Comparison of ENCODE assay signal across 19 cellular contexts in the genomic region with DNA sequence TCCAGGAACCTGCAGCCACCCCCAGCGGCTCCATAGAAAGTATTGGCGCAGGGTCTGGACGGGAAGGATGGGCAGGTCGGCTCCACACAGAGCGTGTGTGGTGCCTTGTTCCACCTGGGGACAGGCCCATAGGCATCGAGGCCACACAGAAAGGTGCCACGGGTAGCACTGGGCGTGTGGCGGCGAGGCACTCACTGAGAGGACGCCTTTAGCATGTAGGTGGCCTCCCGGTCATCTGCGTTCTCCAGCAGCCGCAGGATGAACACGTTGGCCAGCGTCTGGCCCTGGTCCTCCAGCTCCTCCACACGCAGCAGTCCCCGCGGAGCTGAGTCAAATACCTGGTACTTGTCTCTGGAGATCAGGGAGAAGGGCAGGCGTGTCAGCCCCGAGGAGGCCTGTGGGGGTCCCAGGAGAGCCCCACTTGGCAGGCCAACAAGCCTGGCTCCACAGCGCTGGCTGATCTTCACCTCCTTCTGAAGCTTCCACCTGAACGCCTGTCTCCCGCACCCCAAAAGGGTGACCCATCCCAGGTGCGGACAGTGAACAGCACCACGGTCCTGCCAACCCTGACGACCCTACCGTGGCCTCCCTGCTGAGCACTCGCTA. TPM values are rescaled to one million over a fixed set of nuclear protein-coding genes. Genes with fewer than 3 reads are reported as not detected.
DNase-seq lines count a peak whose midpoint lies in the region; ATAC-seq, FAIRE-seq and TF ChIP-seq lines count a peak whose summit lies in the region.
"Had no signal": no experiment of that assay in that cellular context is flagged by ENCODE, and none has a peak within 500 bp of the region (broad histone marks: within the 10 kb centered on the region; RNA-seq: fewer than 3 reads in every experiment).

No MANE protein-coding gene starts in this region.

- no peaks in the 10 kb centered on the region for H3K79me2 ChIP-seq in H1 (ENCODE audit: control insufficient read depth in 1 of 2, insufficient read depth in 2 of 2, low read length in 2 of 2)

- no peak overlapping the region for H3K9ac ChIP-seq in H1 (replicated peaks in 1 of 4; ENCODE audit: extremely low read depth in 1 of 4, low read depth in 3 of 4, low read length in 3 of 4)

- intact Hi-C loops in cardiac septum (cut with DNase I) (no loop called here), heart right ventricle (cut with DNase I) (no loop called here), lower lobe of right lung (cut with DNase I) (no loop called here), upper lobe of right lung (cut with DNase I) (no loop called here)

- DNase-seq in cardiac septum (ENCODE audit: low spot score) (peak; percentile 65), heart right ventricle (no peak), H1 (ENCODE audit: low read depth in 1 of 2, low spot score in 2 of 2) (no peak), lower lobe of right lung (peak; percentile 41), upper lobe of right lung (peak; percentile 57), SJCRH30 (no peak), UCSD-AML1 (lab: John Stamatoyannopoulos, UW; ENCODE audit: unreplicated experiment) (no peak)
- DNase-seq: CD4-positive, CD25-positive, alpha-beta regulatory T cell; EL; GF-D8; Kasumi-1; NCI-H1417; NCI-H1694 treated with DMSO at 0.1 percent for 48 hours; NCI-H2081 treated with DMSO at 0.1 percent for 48 hours; NCI-H446; NCI-H526; PC-3; SHP77 treated with DMSO at 0.1 percent for 48 hours had no signal

- H2BK12ac ChIP-seq in H1 (ENCODE audit: low read depth, low read length): no peak overlapping the region

- TF ChIP-seq POLR2A in H1 (IDR thresholded peaks at IDR 0.05; ENCODE audit: control extremely low read depth in 1 of 2, low read depth in 2 of 2, low read length in 2 of 2): no peak

- no peaks in the 10 kb centered on the region for H3K9me3 ChIP-seq in heart right ventricle
- H3K9me3 ChIP-seq in H1 (ENCODE audit: insufficient read depth in 2 of 2, low read depth in 1 of 2, low read length in 1 of 2): no peaks in the 10 kb centered on the region
- H3K9me3 ChIP-seq in lower lobe of right lung: no peaks in the 10 kb centered on the region
- H3K9me3 ChIP-seq in upper lobe of right lung: no peaks in the 10 kb centered on the region
- H3K9me3 ChIP-seq in SJCRH30 (replicated peaks): no peaks in the 10 kb centered on the region

- H3K14ac ChIP-seq in H1 (ENCODE audit: insufficient read length): no peak overlapping the region

- H3K27ac ChIP-seq in heart right ventricle: no peak overlapping the region
- H3K27ac ChIP-seq in H1 (ENCODE audit: low read depth, low read length): no peak overlapping the region
- no peak overlapping the region for H3K27ac ChIP-seq in lower lobe of right lung
- H3K27ac ChIP-seq in upper lobe of right lung: no peak overlapping the region
- H3K27ac ChIP-seq in SJCRH30: no peak overlapping the region

- H4K5ac ChIP-seq in H1 (ENCODE audit: insufficient read length, low read depth, low read length): no peak overlapping the region

- FAIRE-seq in H1 (lab: Jason Lieb, UNC): no peak
- FAIRE-seq: GM19239 had no signal

- TF ChIP-seq CTCF in heart right ventricle (IDR thresholded peaks at IDR 0.05): no peak
- TF ChIP-seq CTCF in H1 (IDR thresholded peaks at IDR 0.05; ENCODE audit: control extremely low read depth in 1 of 3, insufficient read depth in 1 of 3, low read depth in 1 of 3, low read length in 3 of 3): no peak
- TF ChIP-seq CTCF in lower lobe of right lung (IDR thresholded peaks at IDR 0.05): no peak
- TF ChIP-seq CTCF in upper lobe of right lung (IDR thresholded peaks at IDR 0.05): no peak

- no peak overlapping the region for H3K4me2 ChIP-seq in H1 (ENCODE audit: insufficient read depth in 1 of 2, low read depth in 2 of 2, low read length in 2 of 2)

- H2BK15ac ChIP-seq in H1 (ENCODE audit: low read length): no peak overlapping the region

- H2BK5ac ChIP-seq in H1 (ENCODE audit: low read depth, low read length): no peak overlapping the region

- no peak overlapping the region for H3K4ac ChIP-seq in H1 (replicated peaks; ENCODE audit: insufficient read length, low read depth, low read length)

- no peak overlapping the region for H2AFZ ChIP-seq in H1 (ENCODE audit: low read length)

- 90% methylated on average over 29 of the region's 29 CpGs for WGBS in heart right ventricle, 2 donors
- 93% methylated on average over 29 of the region's 29 CpGs; no CpG with 5 or more reads in 1 of the 2 experiments for whole genome bisulfite sequencing in H1 (ENCODE audit: extremely low coverage in 1 of 2, insufficient coverage in 1 of 2, insufficient read length in 1 of 2, insufficient replicate concordance in 2 of 2, low coverage in 1 of 2, low lambda C conversion rate in 2 of 2, missing lambda C conversion rate in 1 of 2), 2 experiments

- no peak overlapping the region for H3K18ac ChIP-seq in H1 (ENCODE audit: extremely low read depth, low read length)

- H3K23me2 ChIP-seq in H1 (ENCODE audit: low read depth, low read length): peaks cover 4% of the 10 kb centered on the region

- H4K20me1 ChIP-seq in H1 (replicated peaks in 1 of 2; ENCODE audit: control insufficient read depth in 1 of 2, insufficient read depth in 2 of 2, low read length in 2 of 2): peaks cover 0 to 6% of the 10 kb centered on the region in 2 experiments

- peak overlapping the region; percentile 51; the same call in 1 of the 2 replicates for H4K8ac ChIP-seq in H1 (ENCODE audit: extremely low read depth, insufficient read depth, low read length)

- H3K56ac ChIP-seq in H1 (replicated peaks; ENCODE audit: insufficient read length, low read depth, low read length): no peak overlapping the region

- H3K4me1 ChIP-seq in heart right ventricle: no peaks in the 10 kb centered on the region
- H3K4me1 ChIP-seq in H1 (replicated peaks in 1 of 4; ENCODE audit: control insufficient read depth in 3 of 4, insufficient read depth in 4 of 4, low read length in 3 of 4): peaks cover 0 to 2% (median 0%) of the 10 kb centered on the region in 4 experiments; a peak in 1 of 7 replicates
- no peaks in the 10 kb centered on the region for H3K4me1 ChIP-seq in lower lobe of right lung
- no peaks in the 10 kb centered on the region for H3K4me1 ChIP-seq in upper lobe of right lung
- no peaks in the 10 kb centered on the region for H3K4me1 ChIP-seq in SJCRH30

- TF ChIP-seq RAD21 in H1 (IDR thresholded peaks at IDR 0.05 in 1 of 2, conservative IDR thresholded peaks at IDR 0.05 in 1 of 2; ENCODE audit: low read depth in 2 of 2, low read length in 2 of 2): no peak

- no peak for TF ChIP-seq EP300 in H1 (IDR thresholded peaks at IDR 0.05; ENCODE audit: borderline replicate concordance in 1 of 2, low read depth in 2 of 2, low read length in 2 of 2)

- H4K91ac ChIP-seq in H1 (replicated peaks; ENCODE audit: insufficient read length, low read length): no peak overlapping the region

- H3K79me1 ChIP-seq in H1 (ENCODE audit: low read depth, low read length): no peaks in the 10 kb centered on the region

- no peak overlapping the region for H2BK20ac ChIP-seq in H1 (ENCODE audit: low read length)

- H3K4me3 ChIP-seq in heart right ventricle: no peak overlapping the region
- no peak overlapping the region for H3K4me3 ChIP-seq in H1 (ENCODE audit: extremely low read depth in 1 of 4, insufficient read depth in 2 of 4, low read depth in 3 of 4, low read length in 4 of 4)
- H3K4me3 ChIP-seq in lower lobe of right lung: no peak overlapping the region
- no peak overlapping the region for H3K4me3 ChIP-seq in upper lobe of right lung
- H3K4me3 ChIP-seq in SJCRH30: no peak overlapping the region

- no peak overlapping the region for H3K23ac ChIP-seq in H1 (ENCODE audit: insufficient read length)

- H3K36me3 ChIP-seq in heart right ventricle (no peaks in the 10 kb centered on the region), H1 (ENCODE audit: control insufficient read depth in 2 of 4, insufficient read depth in 4 of 4, low read length in 3 of 4) (no peaks in the 10 kb centered on the region; a peak in 1 of 8 replicates), lower lobe of right lung (no peaks in the 10 kb centered on the region), upper lobe of right lung (no peaks in the 10 kb centered on the region), SJCRH30 (no peaks in the 10 kb centered on the region)

- H2AK5ac ChIP-seq in H1 (ENCODE audit: low read depth, low read length): no peak overlapping the region

- no peak overlapping the region for H2BK120ac ChIP-seq in H1 (replicated peaks; ENCODE audit: low read depth, low read length)

- CTCF ChIA-PET in H1 (lab: Charles Lee; ENCODE audit: partially characterized antibody): interaction anchor here (0.8 to 3.7 kb wide), 8 partner anchors 9 to 326 kb away, joined by 3 to 12 read pairs (median 4); no protein-coding TSS in a partner anchor

- ATAC-seq in heart right ventricle (no peak), lower lobe of right lung (no peak), upper lobe of right lung (peak; percentile 7)
- ATAC-seq: PC-3 had no signal

- POLR2A ChIA-PET in H1 (lab: Charles Lee; ENCODE audit: partially characterized antibody): no interaction called here

- H3K27me3 ChIP-seq in heart right ventricle (peaks cover 0 to 32% (median 11%) of the 10 kb centered on the region in 7 donors), H1 (replicated peaks in 1 of 4; ENCODE audit: control insufficient read depth in 3 of 4, extremely low read depth in 1 of 4, insufficient read depth in 3 of 4, low read length in 3 of 4) (no peaks in the 10 kb centered on the region), lower lobe of right lung (ENCODE audit: low read depth) (no peaks in the 10 kb centered on the region), upper lobe of right lung (peaks cover 7% of the 10 kb centered on the region), SJCRH30 (peaks cover 4% of the 10 kb centered on the region; the same call in 1 of the 2 replicates)

TF ChIP-seq in H1, 55 proteins besides CTCF, POLR2A, EP300 and RAD21 (continues in another document):
- no peak for TF ChIP-seq SAP30 (IDR thresholded peaks at IDR 0.05; ENCODE audit: insufficient read depth, insufficient replicate concordance, low read length)

RNA-seq across cellular contexts. Expression of a gene that starts 13.2 kb away (rescaled TPM):
- 1.1 TPM for total RNA-seq in cardiac septum
- total RNA-seq in heart right ventricle: 1 to 10 TPM in 4 of 10 donors, under 1 TPM in 6; 0.71 to 1.7 (median 0.94) TPM
- 1 to 10 TPM in 1 of 2 donors, under 1 TPM in 1; 0.70 to 1.6 TPM for polyA plus RNA-seq in heart right ventricle
- 1.6 and 2.1 TPM in 2 replicates for total RNA-seq in H1 (2021; fragmentation: NEBNext Ultra II Directional; extraction: Animal tissue kit (Norgen Biotek cat#: 25700))
- polyA plus RNA-seq in H1 (2011; rRNA removed): 1.8 and 2.8 TPM in 2 replicates
- polyA plus RNA-seq in H1 (2011; cell fraction: cytosol; rRNA removed): 2.0 TPM
- polyA plus RNA-seq in H1 (2011; cell fraction: nucleus; rRNA removed): 7.3 TPM
- polyA plus RNA-seq in H1 (2012, experiment 1 of 2): 1.2 to 1.9 TPM (median 1.4 TPM) in 4 replicates
- 0.79 TPM for polyA plus RNA-seq in H1 (2012, experiment 2 of 2)
- polyA plus RNA-seq in H1 (2013, experiment 1 of 2): 2.3 TPM
- 2.0 TPM for polyA plus RNA-seq in H1 (2013, experiment 2 of 2)
- 0.13 and 0.24 TPM in 2 replicates for polyA minus RNA-seq in H1 (2011; rRNA and poly(A)+ RNA removed)
- polyA minus RNA-seq in H1 (2011; cell fraction: cytosol; rRNA and poly(A)+ RNA removed): 3.4 TPM
- polyA minus RNA-seq in H1 (2011; cell fraction: nucleus; rRNA and poly(A)+ RNA removed): 3.2 TPM
- total RNA-seq in lower lobe of right lung: 0.53 TPM
- 0.96 TPM for total RNA-seq in upper lobe of right lung
- 0.33 and 0.75 TPM in 2 replicates for total RNA-seq in SJCRH30 (2014; rRNA removed; shearing (Covaris generic))

Comparison
In these comparisons a context has a peak if more than half of its experiments do, and no peak if none do; other contexts are left out.
1. DNase-seq: peak in cardiac septum (single experiment), lower lobe of right lung (single experiment) and upper lobe of right lung (single experiment); none in heart right ventricle (0 of 2), H1 (0 of 2), SJCRH30 (0 of 2) and UCSD-AML1 (single experiment).